Comparison of ENCODE assay signal across 14 cellular contexts in the genomic region with DNA sequence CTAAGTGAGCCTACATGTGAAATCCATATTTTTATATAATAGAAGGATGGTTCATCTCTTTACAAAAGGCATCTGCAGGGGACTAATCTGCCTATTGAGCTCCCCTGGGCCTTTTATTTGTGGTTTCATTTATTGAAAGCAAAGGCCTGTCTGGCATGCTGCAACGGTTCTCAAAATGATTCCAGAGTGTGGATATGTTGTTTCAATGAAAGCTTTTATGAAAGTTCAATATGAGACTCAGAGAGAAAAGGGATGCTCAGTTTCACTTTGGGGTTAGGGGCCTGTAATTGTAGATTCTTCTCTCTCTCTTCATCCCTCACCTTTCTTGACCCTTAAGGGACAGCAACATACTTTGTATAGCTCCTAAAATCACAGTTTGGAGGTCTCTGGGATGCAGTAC.
DNase-seq lines count a peak whose midpoint lies in the region; ATAC-seq, FAIRE-seq and TF ChIP-seq lines count a peak whose summit lies in the region.
"Had no signal": no experiment of that assay in that cellular context is flagged by ENCODE, and none has a peak within 500 bp of the region (broad histone marks: within the 10 kb centered on the region; RNA-seq: fewer than 3 reads in every experiment).

No MANE protein-coding gene starts in this region.

- H3K9me3 Mint-ChIP-seq in activated CD8-positive, alpha-beta memory T cell treated with anti-CD3 and anti-CD28 coated beads, Interleukin-2, amount 10 ng/mL, durations not matched to agents 7 days and 5 days (ENCODE audit: low read depth), result no peaks in the 10 kb centered on the region
- H3K9me3 Mint-ChIP-seq in memory B cell, result no peaks in the 10 kb centered on the region

- intact Hi-C loops in thyroid gland (cut with DNase I), result no loop called here

- H3K36me3 Mint-ChIP-seq in activated CD8-positive, alpha-beta memory T cell treated with anti-CD3 and anti-CD28 coated beads, Interleukin-2, amount 10 ng/mL, durations not matched to agents 7 days and 5 days, result peaks cover 8% of the 10 kb centered on the region
- no peaks in the 10 kb centered on the region for H3K36me3 Mint-ChIP-seq in memory B cell

- no peaks in the 10 kb centered on the region for H3K27me3 ChIP-seq in thyroid gland
- H3K27me3 ChIP-seq: upper lobe of left lung had no signal

- no peaks in the 10 kb centered on the region for H3K4me1 ChIP-seq in thyroid gland
- H3K4me1 ChIP-seq: heart left ventricle, prostate gland, upper lobe of left lung had no signal

- TF ChIP-seq CTCF in thyroid gland (IDR thresholded peaks at IDR 0.05), result no peak

- TF ChIP-seq POLR2A in GM12891 (IDR thresholded peaks at IDR 0.05; ENCODE audit: low read depth, low read length) (no peak), thyroid gland (IDR thresholded peaks at IDR 0.05) (no peak), GM18505 (IDR thresholded peaks at IDR 0.05; ENCODE audit: borderline replicate concordance, extremely low read depth, insufficient read depth, insufficient read length) (no peak)

- H3K4me3 ChIP-seq in thyroid gland (replicated peaks in 1 of 3), result no peak overlapping the region
- H3K4me3 ChIP-seq: heart left ventricle, PC-9, prostate gland, upper lobe of left lung had no signal

- peak; percentile 33 for ATAC-seq in activated CD8-positive, alpha-beta memory T cell treated with anti-CD3 and anti-CD28 coated beads, Interleukin-2, amount 10 ng/mL, durations not matched to agents 7 days and 5 days
- ATAC-seq in GM21576 (IDR thresholded peaks at IDR 0.05; ENCODE audit: unreplicated experiment) (peak; percentile 25), HG03520 (IDR thresholded peaks at IDR 0.05; ENCODE audit: unreplicated experiment) (peak; percentile 20), memory B cell (ENCODE audit: low read depth) (no peak), GM18505 (IDR thresholded peaks at IDR 0.05; ENCODE audit: unreplicated experiment) (no peak)
- ATAC-seq: heart left ventricle had no signal

- no peaks in the 10 kb centered on the region for H3K9me3 ChIP-seq in thyroid gland
- H3K9me3 ChIP-seq: heart left ventricle, prostate gland, upper lobe of left lung had no signal

- peak overlapping the region; percentile 81 for H3K27ac Mint-ChIP-seq in activated CD8-positive, alpha-beta memory T cell treated with anti-CD3 and anti-CD28 coated beads, Interleukin-2, amount 10 ng/mL, durations not matched to agents 7 days and 5 days
- peak overlapping the region; percentile 62 for H3K27ac Mint-ChIP-seq in memory B cell

- DNase-seq in activated CD8-positive, alpha-beta memory T cell treated with anti-CD3 and anti-CD28 coated beads, Interleukin-2, amount 10 ng/mL, durations not matched to agents 7 days and 5 days, result no peak
- no peak for DNase-seq in activated CD8-positive, alpha-beta memory T cell treated with anti-CD3 and anti-CD28 coated beads, Interleukin-2, amount 50 U/mL, for 4 hours
- DNase-seq in memory B cell (ENCODE audit: low spot score in 2 of 2) (no peak), GM12891 (ENCODE audit: insufficient read length, low spot score) (no peak), thyroid gland (no peak)
- DNase-seq: DMS79, heart left ventricle, PC-9, upper lobe of left lung had no signal

- no peaks in the 10 kb centered on the region for H3K27me3 Mint-ChIP-seq in activated CD8-positive, alpha-beta memory T cell treated with anti-CD3 and anti-CD28 coated beads, Interleukin-2, amount 10 ng/mL, durations not matched to agents 7 days and 5 days
- no peaks in the 10 kb centered on the region for H3K27me3 Mint-ChIP-seq in memory B cell

- no peak for FAIRE-seq in GM12891 (lab: Jason Lieb, UNC)

- H3K36me3 ChIP-seq in thyroid gland, result no peaks in the 10 kb centered on the region
- H3K36me3 ChIP-seq: heart left ventricle, prostate gland, upper lobe of left lung had no signal

- WGBS in thyroid gland, 2 donors, result 36 to 45% methylated on average over 1 of the region's 1 CpG

- CTCF ChIA-PET in activated CD8-positive, alpha-beta memory T cell treated with anti-CD3 and anti-CD28 coated beads, Interleukin-2, amount 10 ng/mL, durations not matched to agents 7 days and 5 days (lab: Charles Lee), result no interaction called here

- no peak overlapping the region for H3K4me3 Mint-ChIP-seq in activated CD8-positive, alpha-beta memory T cell treated with anti-CD3 and anti-CD28 coated beads, Interleukin-2, amount 10 ng/mL, durations not matched to agents 7 days and 5 days
- H3K4me3 Mint-ChIP-seq in memory B cell, result no peak overlapping the region

- H3K27ac ChIP-seq in thyroid gland, result no peak overlapping the region
- H3K27ac ChIP-seq: epithelial cell of prostate, heart left ventricle, PC-9, prostate gland, upper lobe of left lung had no signal

- H3K4me1 Mint-ChIP-seq in activated CD8-positive, alpha-beta memory T cell treated with anti-CD3 and anti-CD28 coated beads, Interleukin-2, amount 10 ng/mL, durations not matched to agents 7 days and 5 days, result peaks cover 43% of the 10 kb centered on the region
- peaks cover 29% of the 10 kb centered on the region for H3K4me1 Mint-ChIP-seq in memory B cell

TF ChIP-seq in GM12891, 5 proteins besides CTCF, POLR2A, EP300 and RAD21:
- TF ChIP-seq PAX5 (IDR thresholded peaks at IDR 0.05; ENCODE audit: insufficient read depth, low read length, severe bottlenecking) (no peak), TAF1 (IDR thresholded peaks at IDR 0.05; ENCODE audit: low read depth, low read length) (no peak), POLR2AphosphoS5 (IDR thresholded peaks at IDR 0.05; ENCODE audit: low read depth, low read length) (no peak), SPI1 (IDR thresholded peaks at IDR 0.05; ENCODE audit: low read depth, low read length) (no peak), POU2F2 (IDR thresholded peaks at IDR 0.05; ENCODE audit: low read depth, low read length) (no peak)

Comparison
In these comparisons a context has a peak if more than half of its experiments do, and no peak if none do; other contexts are left out.
1. ATAC-seq: peak in activated CD8-positive, alpha-beta memory T cell treated with anti-CD3 and anti-CD28 coated beads, Interleukin-2, amount 10 ng/mL, durations not matched to agents 7 days and 5 days (single experiment), GM21576 (single experiment) and HG03520 (single experiment); none in memory B cell (single experiment) and GM18505 (single experiment).